In the genomic region with DNA sequence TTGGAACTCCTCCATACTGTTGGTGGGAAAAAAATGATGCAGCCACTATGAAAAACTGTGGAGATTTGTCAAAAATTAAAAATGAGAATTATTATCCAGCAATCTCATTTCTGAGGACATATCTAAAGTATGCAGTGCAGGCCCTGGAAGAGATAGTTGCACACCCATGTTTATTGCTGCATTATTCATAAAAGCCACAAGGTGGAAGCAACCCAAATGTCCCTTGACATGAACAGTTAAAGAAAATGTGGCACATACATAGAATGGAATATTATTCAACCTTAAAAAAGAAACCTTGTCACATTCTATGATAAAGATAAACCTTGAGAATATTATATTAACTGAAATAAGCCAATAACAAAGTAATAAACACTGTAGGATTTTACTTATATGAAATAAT, we compare ENCODE assay signal across 9 cellular contexts.
A peak's percentile ranks its signal among the peaks of the same experiment; 100 is the strongest.
DNase-seq lines count a peak whose midpoint lies in the region; ATAC-seq and TF ChIP-seq lines count a peak whose summit lies in the region.
"Had no signal": no experiment of that assay in that cellular context is flagged by ENCODE, and none has a peak within 500 bp of the region (broad histone marks: within the 10 kb centered on the region; RNA-seq: fewer than 3 reads in every experiment).

No MANE protein-coding gene starts in this region.

- no peaks in the 10 kb centered on the region for H3K9me3 ChIP-seq in WERI-Rb-1 (ENCODE audit: severe bottlenecking)

- peak; percentile 17; the same call in 1 of the 2 replicates for TF ChIP-seq CTCF in WERI-Rb-1 (IDR thresholded peaks at IDR 0.05; ENCODE audit: low read depth, low read length)

- H3K27ac ChIP-seq in WERI-Rb-1, result no peak overlapping the region
- H3K27ac ChIP-seq: skin epidermis had no signal

- no peaks in the 10 kb centered on the region for H3K36me3 ChIP-seq in WERI-Rb-1

- DNase-seq in NCI-H748 (lab: John Stamatoyannopoulos, UW; ENCODE audit: unreplicated experiment) (peak; percentile 37), NCI-H748 treated with DMSO at 0.1 percent for 48 hours (lab: John Stamatoyannopoulos, UW) (no peak), WERI-Rb-1 (no peak), renal cortical epithelial cell (ENCODE audit: low read depth) (peak; percentile 21)
- DNase-seq in activated CD4-positive, alpha-beta T cell treated with anti-CD3 and anti-CD28 coated beads, Interleukin-2, amount 50 U/mL, for 1 hour, result no peak

- H3K27me3 ChIP-seq in WERI-Rb-1 (ENCODE audit: insufficient read depth, low read depth, severe bottlenecking), result no peaks in the 10 kb centered on the region

- no peak overlapping the region for H3K4me3 ChIP-seq in WERI-Rb-1 (ENCODE audit: low read depth, low read length)
- H3K4me3 ChIP-seq: skin epidermis had no signal

- ATAC-seq in HG03159 (IDR thresholded peaks at IDR 0.05; ENCODE audit: unreplicated experiment) (peak; percentile 89), GM19324 (IDR thresholded peaks at IDR 0.05; ENCODE audit: low FRiP score, unreplicated experiment) (no peak)
- ATAC-seq in activated CD4-positive, CD25-positive, alpha-beta regulatory T cell treated with anti-CD3 and anti-CD28 coated beads, Interleukin-2, amount 50 U/mL, for 24 hours, result no peak

Comparison
In these comparisons a context has a peak if more than half of its experiments do, and no peak if none do; other contexts are left out.
1. DNase-seq: peak in NCI-H748 (single experiment) and renal cortical epithelial cell (single experiment); none in NCI-H748 treated with DMSO at 0.1 percent for 48 hours (single experiment), WERI-Rb-1 (single experiment) and activated CD4-positive, alpha-beta T cell treated with anti-CD3 and anti-CD28 coated beads, Interleukin-2, amount 50 U/mL, for 1 hour (single experiment).